8 cellular contexts compared by ENCODE assay signal in genomic region chr22:49724893-49725489, GRCh38.
DNase-seq lines count a peak whose midpoint lies in the region; ATAC-seq, FAIRE-seq and TF ChIP-seq lines count a peak whose summit lies in the region.

No MANE protein-coding gene starts in this region.

- H2AK5ac ChIP-seq in mesenchymal stem cell (ENCODE audit: low read length, severe bottlenecking), result no peak overlapping the region

- POLR2A ChIA-PET in AG04449 (lab: Yijun Ruan, JAX), result no interaction called here
- POLR2A ChIA-PET in activated CD4-positive, alpha-beta T cell treated with anti-CD3 and anti-CD28 coated beads, Interleukin-2, amount 10 ng/mL, durations not matched to agents 7 days and 5 days (lab: Charles Lee), result no interaction called here

- H3K14ac ChIP-seq in mesenchymal stem cell (ENCODE audit: low read length in 2 of 2), result no peak overlapping the region

- peaks cover 40% of the 10 kb centered on the region for H3K27me3 Mint-ChIP-seq in activated CD4-positive, alpha-beta T cell treated with anti-CD3 and anti-CD28 coated beads, Interleukin-2, amount 10 ng/mL, durations not matched to agents 7 days and 5 days

- no peak overlapping the region for H4K8ac ChIP-seq in mesenchymal stem cell (ENCODE audit: low read length)

- DNase-seq in AG04449 (ENCODE audit: low read depth, low spot score) (no peak), GM18507 (ENCODE audit: extremely low spot score, insufficient read length, low read depth) (peak; percentile 66), NCI-H2107 treated with DMSO at 0.1 percent for 48 hours (lab: John Stamatoyannopoulos, UW; ENCODE audit: unreplicated experiment) (peak; percentile 38), dermis blood vessel endothelial cell (peak; percentile 83), mesenchymal stem cell (peak; percentile 29)
- DNase-seq in activated CD4-positive, alpha-beta T cell treated with anti-CD3 and anti-CD28 coated beads, Interleukin-2, amount 10 ng/mL, durations not matched to agents 7 days and 5 days, result peak; percentile 68
- peak; percentile 25 to 30 for DNase-seq in stimulated activated CD8-positive, alpha-beta memory T cell treated with anti-CD3 and anti-CD28 coated beads, Interleukin-15, amount 100 ng/mL, for 4 hours (ENCODE audit: low read depth in 2 of 2)

- peak overlapping the region; percentile 61 for H3K4me3 Mint-ChIP-seq in activated CD4-positive, alpha-beta T cell treated with anti-CD3 and anti-CD28 coated beads, Interleukin-2, amount 10 ng/mL, durations not matched to agents 7 days and 5 days

- no peaks in the 10 kb centered on the region for H3K36me3 ChIP-seq in mesenchymal stem cell (ENCODE audit: control insufficient read depth in 1 of 2, insufficient read depth in 2 of 2, low read depth in 1 of 2, low read length in 2 of 2)

- no peak overlapping the region for H2AFZ ChIP-seq in mesenchymal stem cell (ENCODE audit: low read depth, low read length)

- H3K4me3 ChIP-seq in AG04449 (ENCODE audit: low read depth, low read length), result no peak overlapping the region
- H3K4me3 ChIP-seq in mesenchymal stem cell (ENCODE audit: insufficient read depth in 1 of 2, low read depth in 1 of 2, low read length in 2 of 2), result no peak overlapping the region

- ATAC-seq in GM21390 (IDR thresholded peaks at IDR 0.05; ENCODE audit: unreplicated experiment), result no peak

- no peaks in the 10 kb centered on the region for H3K36me3 Mint-ChIP-seq in activated CD4-positive, alpha-beta T cell treated with anti-CD3 and anti-CD28 coated beads, Interleukin-2, amount 10 ng/mL, durations not matched to agents 7 days and 5 days (ENCODE audit: low read depth)

- CTCF ChIA-PET in AG04449 (lab: Yijun Ruan, JAX), result interaction anchor here (0.6 to 1.0 kb wide), 2 partner anchors 22 to 1193 kb away, joined by 3 to 4 read pairs; no protein-coding TSS in a partner anchor
- CTCF ChIA-PET in activated CD4-positive, alpha-beta T cell treated with anti-CD3 and anti-CD28 coated beads, Interleukin-2, amount 10 ng/mL, durations not matched to agents 7 days and 5 days (lab: Charles Lee), result interaction anchor here (0.7 to 1.0 kb wide), 2 partner anchors 10 to 60 kb away, joined by 4 read pairs; no protein-coding TSS in a partner anchor

- no peak overlapping the region for H3K27ac ChIP-seq in mesenchymal stem cell (ENCODE audit: low read length, poor library complexity, severe bottlenecking)

- H2BK120ac ChIP-seq in mesenchymal stem cell (ENCODE audit: low read depth, low read length), result no peak overlapping the region

- 23% methylated on average over 31 of the region's 41 CpGs for WGBS in mesenchymal stem cell

- H3K9me3 ChIP-seq in mesenchymal stem cell (ENCODE audit: control insufficient read depth, low read length), result no peaks in the 10 kb centered on the region

- no peak for FAIRE-seq in GM18507 (lab: Jason Lieb, UNC)

- no peak overlapping the region for H3K4ac ChIP-seq in mesenchymal stem cell (ENCODE audit: low read depth in 1 of 2, low read length in 2 of 2)

- H3K18ac ChIP-seq in mesenchymal stem cell (ENCODE audit: low read depth in 1 of 2, low read length in 2 of 2), result no peak overlapping the region

- peak; percentile 71 for TF ChIP-seq CTCF in AG04449 (IDR thresholded peaks at IDR 0.05; ENCODE audit: insufficient read depth, low read length, missing control alignments)

- peak overlapping the region; percentile 24 for H3K4me2 ChIP-seq in mesenchymal stem cell (ENCODE audit: low read length, poor library complexity, severe bottlenecking)

- peaks cover 41 to 56% of the 10 kb centered on the region in 2 experiments for H3K27me3 ChIP-seq in mesenchymal stem cell (ENCODE audit: control insufficient read depth in 1 of 2, insufficient read depth in 1 of 2, low read length in 2 of 2)

- H3K4me1 ChIP-seq in mesenchymal stem cell (ENCODE audit: control insufficient read depth, insufficient read depth, low read depth, low read length), result peaks cover 3% of the 10 kb centered on the region

- H3K27ac Mint-ChIP-seq in activated CD4-positive, alpha-beta T cell treated with anti-CD3 and anti-CD28 coated beads, Interleukin-2, amount 10 ng/mL, durations not matched to agents 7 days and 5 days, result no peak overlapping the region

- peak overlapping the region; percentile 26 for H2BK15ac ChIP-seq in mesenchymal stem cell (ENCODE audit: low read depth, poor library complexity, severe bottlenecking)

- no peak overlapping the region for H2BK5ac ChIP-seq in mesenchymal stem cell (ENCODE audit: low read depth, low read length, poor library complexity, severe bottlenecking)

- H3K23ac ChIP-seq in mesenchymal stem cell (ENCODE audit: low read length in 2 of 2), result no peak overlapping the region

- no peaks in the 10 kb centered on the region for H3K9me3 Mint-ChIP-seq in activated CD4-positive, alpha-beta T cell treated with anti-CD3 and anti-CD28 coated beads, Interleukin-2, amount 10 ng/mL, durations not matched to agents 7 days and 5 days

- no peak overlapping the region for H2BK12ac ChIP-seq in mesenchymal stem cell (ENCODE audit: low read length in 2 of 2)

- H3K4me1 Mint-ChIP-seq in activated CD4-positive, alpha-beta T cell treated with anti-CD3 and anti-CD28 coated beads, Interleukin-2, amount 10 ng/mL, durations not matched to agents 7 days and 5 days, result peaks cover 15% of the 10 kb centered on the region

- H4K91ac ChIP-seq in mesenchymal stem cell (ENCODE audit: low read length), result no peak overlapping the region

- no peaks in the 10 kb centered on the region for H3K79me1 ChIP-seq in mesenchymal stem cell (replicated peaks; ENCODE audit: low read length, poor library complexity, severe bottlenecking)

- H3K9ac ChIP-seq in mesenchymal stem cell (ENCODE audit: low read length), result no peak overlapping the region
